ENCODE assay signal across 8 cellular contexts in the genomic region with DNA sequence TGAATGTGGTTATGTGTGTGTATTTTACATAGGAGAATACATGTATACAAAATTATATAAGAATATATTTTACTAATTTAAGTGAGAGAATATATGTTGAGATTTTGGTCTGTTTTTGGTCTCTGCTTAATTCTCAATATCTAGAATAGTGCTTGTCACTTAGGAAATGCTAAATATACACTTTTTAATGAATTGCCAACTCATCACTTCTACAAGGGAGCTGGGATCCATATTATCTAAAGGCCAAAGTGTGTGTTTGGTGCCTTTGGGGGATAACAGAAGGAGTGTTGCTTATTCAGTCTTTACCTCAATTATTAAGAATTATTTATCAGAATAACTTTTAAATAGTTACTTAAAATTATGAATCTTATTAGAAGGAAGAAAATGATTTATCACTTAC.
"Had no signal": no experiment of that assay in that cellular context is flagged by ENCODE, and none has a peak within 500 bp of the region (broad histone marks: within the 10 kb centered on the region; RNA-seq: fewer than 3 reads in every experiment).

No MANE protein-coding gene starts in this region.

- FAIRE-seq: G401.6, GM12878, GM12891, GM12892, GM18507, GM19239 had no signal

- DNase-seq: GDM1, GF-D8 had no signal

- ATAC-seq: GM12878 had no signal

- H3K4me3 ChIP-seq: GM12878 had no signal
